Comparison of ENCODE assay signal across 1 cellular context in the genomic region with DNA sequence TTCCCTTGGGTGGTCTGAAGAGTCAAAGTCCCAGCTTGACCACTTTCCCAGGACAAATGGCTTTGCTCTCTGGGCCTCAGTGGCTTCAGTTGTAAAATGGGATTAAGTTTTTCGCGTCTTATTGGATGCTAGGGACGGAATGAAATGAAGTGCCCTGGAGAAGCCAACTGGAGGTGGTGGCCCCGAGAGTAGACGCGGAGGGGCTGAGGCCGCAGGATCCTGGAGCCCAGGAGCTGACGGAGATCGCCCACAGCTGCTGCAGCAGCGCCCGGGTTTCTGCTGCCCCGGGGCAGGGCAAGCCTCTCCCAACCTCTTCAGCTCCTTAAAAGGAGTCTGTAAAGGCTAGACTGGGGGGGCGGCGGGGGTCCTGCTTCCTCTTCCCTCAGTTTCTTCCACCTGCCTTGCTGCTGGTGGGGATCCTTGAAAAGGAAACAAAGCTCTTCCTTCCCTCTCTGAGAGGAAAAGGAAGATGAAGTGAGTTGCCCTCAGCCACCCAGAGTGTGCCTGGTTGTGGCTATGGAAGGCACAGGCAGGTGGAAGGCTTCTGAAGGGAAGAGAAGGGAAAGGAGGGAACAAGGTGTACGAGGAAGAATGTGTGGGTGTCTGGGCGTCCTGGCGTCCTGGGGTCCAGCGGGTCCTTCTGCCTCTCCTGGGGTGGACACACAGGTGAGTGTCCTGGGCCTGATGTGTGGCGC.
TF ChIP-seq lines count a peak whose summit lies in the region.

No MANE protein-coding gene starts in this region.

TF ChIP-seq in IMR-90, 13 proteins besides CTCF, POLR2A, EP300 and RAD21 (continued from another document):
- TF ChIP-seq, protein P1, sequence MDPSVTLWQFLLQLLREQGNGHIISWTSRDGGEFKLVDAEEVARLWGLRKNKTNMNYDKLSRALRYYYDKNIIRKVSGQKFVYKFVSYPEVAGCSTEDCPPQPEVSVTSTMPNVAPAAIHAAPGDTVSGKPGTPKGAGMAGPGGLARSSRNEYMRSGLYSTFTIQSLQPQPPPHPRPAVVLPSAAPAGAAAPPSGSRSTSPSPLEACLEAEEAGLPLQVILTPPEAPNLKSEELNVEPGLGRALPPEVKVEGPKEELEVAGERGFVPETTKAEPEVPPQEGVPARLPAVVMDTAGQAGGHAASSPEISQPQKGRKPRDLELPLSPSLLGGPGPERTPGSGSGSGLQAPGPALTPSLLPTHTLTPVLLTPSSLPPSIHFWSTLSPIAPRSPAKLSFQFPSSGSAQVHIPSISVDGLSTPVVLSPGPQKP (IDR thresholded peaks at IDR 0.05; ENCODE audit: borderline replicate concordance, low read depth, low read length) = no peak
- TF ChIP-seq CEBPB (IDR thresholded peaks at IDR 0.05; ENCODE audit: low read depth, low read length) = no peak
- no peak for TF ChIP-seq RFX5 (IDR thresholded peaks at IDR 0.05; ENCODE audit: low read depth, low read length)
- no peak for TF ChIP-seq FOS (IDR thresholded peaks at IDR 0.05; ENCODE audit: low read depth, low read length)
TF ChIP-seq in IMR-90: peak in this region for 0.
